In the genomic region with DNA sequence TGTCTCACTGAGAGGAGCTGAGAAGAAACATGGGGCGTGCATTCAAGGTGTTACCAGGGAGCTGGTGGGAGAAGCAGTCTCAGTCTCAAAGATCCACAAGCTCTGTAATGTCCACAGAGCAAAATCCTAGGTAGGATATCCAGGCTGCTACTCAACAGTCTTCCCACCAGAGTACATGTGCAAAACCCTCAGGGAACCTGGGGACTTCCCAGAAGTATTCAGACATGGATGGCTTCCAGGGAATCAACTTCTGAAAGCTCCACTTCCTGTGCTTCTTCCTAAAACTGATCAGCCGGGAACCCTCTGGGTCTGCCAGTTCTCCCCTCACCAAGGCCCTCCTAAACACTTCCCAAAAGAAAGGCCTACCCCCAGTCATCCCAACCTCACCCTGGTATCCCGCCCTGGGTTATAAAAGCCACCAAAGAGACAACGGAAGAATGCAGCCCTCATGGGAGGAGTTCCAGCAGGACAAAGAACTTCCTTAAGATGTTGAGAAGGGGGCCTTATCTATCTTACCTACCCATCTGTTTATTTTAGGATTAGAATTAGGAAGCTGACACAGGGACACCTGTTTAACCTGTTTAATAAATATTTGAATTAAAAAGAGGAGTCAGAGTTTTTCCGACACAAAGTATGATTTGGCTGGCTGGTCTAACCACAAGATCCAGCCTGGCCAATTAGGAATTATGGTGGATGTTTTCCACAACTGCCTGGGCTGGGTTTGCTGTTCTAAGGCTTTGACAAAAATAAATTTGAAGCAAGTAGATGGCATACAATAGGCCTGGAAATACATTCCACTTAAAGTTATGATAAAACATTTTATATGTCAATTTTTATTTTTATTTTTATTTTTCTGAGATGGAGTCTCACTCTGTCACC, we compare ENCODE assay signal across 13 cellular contexts. TPM values are rescaled to one million over a fixed set of nuclear protein-coding genes. Genes with fewer than 3 reads are reported as not detected.
A peak's percentile ranks its signal among the peaks of the same experiment; 100 is the strongest.
DNase-seq lines count a peak whose midpoint lies in the region; ATAC-seq, FAIRE-seq and TF ChIP-seq lines count a peak whose summit lies in the region.
"Had no signal": no experiment of that assay in that cellular context is flagged by ENCODE, and none has a peak within 500 bp of the region (broad histone marks: within the 10 kb centered on the region; RNA-seq: fewer than 3 reads in every experiment).

No MANE protein-coding gene starts in this region.

- peak overlapping the region; percentile 59 for H2AFZ ChIP-seq in osteoblast (ENCODE audit: low read length)
- H2AFZ ChIP-seq: parathyroid adenoma had no signal

- DNase-seq in RPMI7951 (ENCODE audit: low read depth): peak; percentile 77
- DNase-seq in epithelial cell of prostate (ENCODE audit: low read depth, low spot score): no peak
- peak; percentile 60 for DNase-seq in osteoblast (ENCODE audit: insufficient read length, low spot score, missing footprints)
- DNase-seq in activated gamma-delta T cell (lab: John Stamatoyannopoulos, UW): no peak
- DNase-seq in H54 (ENCODE audit: insufficient read length, low spot score): no peak
- no peak for DNase-seq in naive thymus-derived CD4-positive, alpha-beta T cell
- DNase-seq in T-cell: no peak
- DNase-seq: activated CD4-positive, alpha-beta memory T cell treated with anti-CD3 and anti-CD28 coated beads for 36 hours; NCI-H1694 treated with DMSO at 0.1 percent for 48 hours had no signal

- peaks cover 35% of the 10 kb centered on the region for H4K20me1 ChIP-seq in osteoblast (ENCODE audit: insufficient read depth, low read length)

- H3K36me3 ChIP-seq in osteoblast (ENCODE audit: insufficient read depth, low read length): no peaks in the 10 kb centered on the region
- H3K36me3 ChIP-seq in naive thymus-derived CD4-positive, alpha-beta T cell (ENCODE audit: control insufficient read depth in 2 of 3, insufficient read depth in 3 of 3, low read length in 3 of 3): no peaks in the 10 kb centered on the region
- H3K36me3 ChIP-seq: cardiac muscle cell had no signal

- no peak for FAIRE-seq in H54 (lab: Jason Lieb, UNC)

- no peaks in the 10 kb centered on the region for H3K9me3 Mint-ChIP-seq in naive thymus-derived CD4-positive, alpha-beta T cell
- H3K9me3 Mint-ChIP-seq in T-cell: no peaks in the 10 kb centered on the region
- H3K9me3 Mint-ChIP-seq: activated CD4-positive, alpha-beta memory T cell treated with anti-CD3 and anti-CD28 coated beads for 36 hours had no signal

- H3K4me3 ChIP-seq in osteoblast (ENCODE audit: insufficient read depth, low read length): peak overlapping the region; percentile 16
- no peak overlapping the region for H3K4me3 ChIP-seq in naive thymus-derived CD4-positive, alpha-beta T cell (ENCODE audit: low read length)
- H3K4me3 ChIP-seq: cardiac muscle cell had no signal

- peaks cover 0 to 29% (median 0%) of the 10 kb centered on the region in 5 donors for H3K27me3 Mint-ChIP-seq in naive thymus-derived CD4-positive, alpha-beta T cell
- peaks cover 0 to 4% of the 10 kb centered on the region in 2 donors for H3K27me3 Mint-ChIP-seq in T-cell

- no peak overlapping the region for H3K27ac Mint-ChIP-seq in naive thymus-derived CD4-positive, alpha-beta T cell
- H3K27ac Mint-ChIP-seq in T-cell: no peak overlapping the region
- H3K27ac Mint-ChIP-seq: activated CD4-positive, alpha-beta memory T cell treated with anti-CD3 and anti-CD28 coated beads for 36 hours had no signal

- H3K4me1 Mint-ChIP-seq in naive thymus-derived CD4-positive, alpha-beta T cell: peaks cover 0 to 4% (median 0%) of the 10 kb centered on the region in 7 donors
- peaks cover 0 to 3% (median 0%) of the 10 kb centered on the region in 3 donors for H3K4me1 Mint-ChIP-seq in T-cell

- CTCF ChIA-PET in naive thymus-derived CD4-positive, alpha-beta T cell (lab: Charles Lee): interaction anchor here (0.6 to 4.4 kb wide), 4 partner anchors 31 to 196 kb away, joined by 3 to 22 read pairs (median 4); no protein-coding TSS in a partner anchor
- CTCF ChIA-PET in T-cell (lab: Charles Lee): interaction anchor here in 1 of 2 donors (0.6 kb wide), 1 partner anchor 68 kb away, joined by 3 read pairs; no protein-coding TSS in a partner anchor

- peaks cover 74% of the 10 kb centered on the region for H3K79me2 ChIP-seq in osteoblast (ENCODE audit: insufficient read depth, low read length)
- H3K79me2 ChIP-seq: parathyroid adenoma had no signal

- POLR2A ChIA-PET in naive thymus-derived CD4-positive, alpha-beta T cell (lab: Charles Lee): interaction anchor here (0.6 to 1.3 kb wide), 2 partner anchors 81 to 160 kb away, joined by 3 read pairs; no protein-coding TSS in a partner anchor
- POLR2A ChIA-PET in T-cell (lab: Charles Lee): no interaction called here

- no peaks in the 10 kb centered on the region for H3K27me3 ChIP-seq in osteoblast (ENCODE audit: insufficient read depth, low read length)
- H3K27me3 ChIP-seq in naive thymus-derived CD4-positive, alpha-beta T cell (ENCODE audit: control insufficient read depth in 2 of 2, insufficient read depth in 2 of 2, low read length in 2 of 2): no peaks in the 10 kb centered on the region
- H3K27me3 ChIP-seq: cardiac muscle cell had no signal

- H3K9me3 ChIP-seq in osteoblast (ENCODE audit: low read depth, low read length): no peaks in the 10 kb centered on the region
- no peaks in the 10 kb centered on the region for H3K9me3 ChIP-seq in naive thymus-derived CD4-positive, alpha-beta T cell (ENCODE audit: control insufficient read depth in 2 of 3, low read length in 3 of 3)

- H3K36me3 Mint-ChIP-seq in naive thymus-derived CD4-positive, alpha-beta T cell: no peaks in the 10 kb centered on the region
- H3K36me3 Mint-ChIP-seq in T-cell: no peaks in the 10 kb centered on the region
- H3K36me3 Mint-ChIP-seq: activated CD4-positive, alpha-beta memory T cell treated with anti-CD3 and anti-CD28 coated beads for 36 hours had no signal

- TF ChIP-seq CTCF in C4-2B (conservative IDR thresholded peaks at IDR 0.05) (no peak), osteoblast (IDR thresholded peaks at IDR 0.05; ENCODE audit: extremely low read depth, low read depth, low read length) (no peak)

- H3K4me1 ChIP-seq in osteoblast (ENCODE audit: insufficient read depth, low read length): peaks cover 32% of the 10 kb centered on the region
- H3K4me1 ChIP-seq in naive thymus-derived CD4-positive, alpha-beta T cell (ENCODE audit: control insufficient read depth in 2 of 2, insufficient read depth in 2 of 2, low read length in 2 of 2): no peaks in the 10 kb centered on the region
- H3K4me1 ChIP-seq: parathyroid adenoma had no signal

- H3K4me3 Mint-ChIP-seq in naive thymus-derived CD4-positive, alpha-beta T cell: no peak overlapping the region
- no peak overlapping the region for H3K4me3 Mint-ChIP-seq in T-cell
- H3K4me3 Mint-ChIP-seq: activated CD4-positive, alpha-beta memory T cell treated with anti-CD3 and anti-CD28 coated beads for 36 hours had no signal

- ATAC-seq in naive thymus-derived CD4-positive, alpha-beta T cell: no peak
- no peak for ATAC-seq in T-cell (replicated peaks in 1 of 4)

- intact Hi-C loops in naive thymus-derived CD4-positive, alpha-beta T cell (cut with micrococcal nuclease): loop anchor here in 1 of 2 donors (5.0 kb wide), 1 partner anchor 254 kb away; no protein-coding TSS in a partner anchor

- H3K27ac ChIP-seq in C4-2B (peak overlapping the region; percentile 67), epithelial cell of prostate (peak overlapping the region; percentile 10), osteoblast (ENCODE audit: low read depth, low read length) (peak overlapping the region; percentile 45)
- H3K27ac ChIP-seq in naive thymus-derived CD4-positive, alpha-beta T cell (ENCODE audit: low read depth, low read length): no peak overlapping the region
- H3K27ac ChIP-seq: cardiac muscle cell, HL-60, parathyroid adenoma had no signal

- TF ChIP-seq POLR2A in H54 (IDR thresholded peaks at IDR 0.05; ENCODE audit: low read depth, low read length): no peak

- H3K4me2 ChIP-seq in osteoblast (ENCODE audit: insufficient read depth, low read length): peak overlapping the region; percentile 53

RNA-seq across cellular contexts. Expression of gene CUEDC1, which starts 37.0 kb away (rescaled TPM):
- 6.4 and 6.6 TPM in 2 replicates for total RNA-seq in RPMI7951 (2014; rRNA removed; shearing (Covaris generic))
- 21.0 and 22.4 TPM in 2 replicates for total RNA-seq in osteoblast
- total RNA-seq in naive thymus-derived CD4-positive, alpha-beta T cell: 1 to 10 TPM in 3 of 5 experiments, under 1 TPM in 2; 0.10 to 7.7 (median 1.0) TPM
- polyA plus RNA-seq in naive thymus-derived CD4-positive, alpha-beta T cell: not detected
- total RNA-seq in T-cell: 1 to 10 TPM in 1 of 5 donors, under 1 TPM in 3, not detected in 1; 0.33 to 1.4 (median 0.74) TPM

Comparison
In these comparisons a context has a peak if more than half of its experiments do, and no peak if none do; other contexts are left out.
1. DNase-seq: peak in RPMI7951 (single experiment) and osteoblast (single experiment); none in epithelial cell of prostate (single experiment), activated gamma-delta T cell (single experiment), H54 (single experiment), naive thymus-derived CD4-positive, alpha-beta T cell (0 of 9) and T-cell (0 of 34).